In genomic region chr19:51652266-51652665, GRCh38 we compare ENCODE assay signal across 27 cellular contexts. TPM values are rescaled to one million over a fixed set of nuclear protein-coding genes. Genes with fewer than 3 reads are reported as not detected.
"Had no signal": no experiment of that assay in that cellular context is flagged by ENCODE, and none has a peak within 500 bp of the region (broad histone marks: within the 10 kb centered on the region; RNA-seq: fewer than 3 reads in every experiment).

No MANE protein-coding gene starts in this region.

- H3K9me3 ChIP-seq: esophagus muscularis mucosa, left ventricle myocardium inferior, thoracic aorta had no signal

- H3K27me3 ChIP-seq: hepatocyte had no signal

- H3K4me2 ChIP-seq: hepatocyte had no signal

- H3K36me3 ChIP-seq: esophagus muscularis mucosa, left ventricle myocardium inferior, thoracic aorta had no signal

- H3K9ac ChIP-seq: parathyroid adenoma had no signal

- H3K79me2 ChIP-seq: hepatocyte, parathyroid adenoma had no signal

- DNase-seq: activated CD4-positive, alpha-beta memory T cell treated with anti-CD3 and anti-CD28 coated beads, Interleukin-2, amount 10 ng/mL, durations not matched to agents 7 days and 5 days; activated CD4-positive, alpha-beta T cell treated with anti-CD3 and anti-CD28 coated beads, Interleukin-2, amount 10 ng/mL, durations not matched to agents 24 days and 14 days; activated effector memory CD4-positive, alpha-beta T cell treated with anti-CD3 and anti-CD28 coated beads, Interleukin-2, amount 50 U/mL, for 16 hours; activated naive CD4-positive, alpha-beta T cell treated with anti-CD3 and anti-CD28 coated beads, Interleukin-2, amount 10 ng/mL, durations not matched to agents 7 days and 5 days; activated T-cell treated with anti-CD3 and anti-CD28 coated beads, Interleukin-2, amount 50 U/mL, for 72 hours; cerebellar nuclear complex; glutamatergic neuron; immature natural killer cell; left ventricle myocardium inferior; mesenchymal stem cell; nephron progenitor cell; nucleus accumbens; small intestine; stimulated activated CD4-positive, alpha-beta T cell treated with anti-CD3 and anti-CD28 coated beads, Interleukin-15, amount 100 ng/mL, for 24 hours; stimulated activated naive CD4-positive, alpha-beta T cell treated with Interleukin-2 at 50 U/mL for 16 hours; T1000 had no signal

- ATAC-seq: activated T-cell treated with anti-CD3 and anti-CD28 coated beads, Interleukin-2, amount 50 U/mL, for 72 hours had no signal

- H3K4me3 ChIP-seq: coronary artery, esophagus muscularis mucosa, hepatocyte, left ventricle myocardium inferior, thoracic aorta had no signal

- H3K27ac ChIP-seq: coronary artery, esophagus muscularis mucosa, hepatocyte, left ventricle myocardium inferior, parathyroid adenoma, thoracic aorta had no signal

- H2AFZ ChIP-seq: hepatocyte, parathyroid adenoma had no signal

- FAIRE-seq: bronchial epithelial cell, frontal cortex, small intestine had no signal

RNA-seq across cellular contexts. Expression of gene SIGLEC14, which starts 5.6 kb away (rescaled TPM):
- total RNA-seq: activated CD4-positive, alpha-beta memory T cell treated with anti-CD3 and anti-CD28 coated beads, Interleukin-2, amount 10 ng/mL, durations not matched to agents 7 days and 5 days; activated CD4-positive, alpha-beta T cell treated with anti-CD3 and anti-CD28 coated beads, Interleukin-2, amount 10 ng/mL, durations not matched to agents 24 days and 14 days; bronchial epithelial cell; kidney epithelial cell; myocyte had no signal

RNA-seq across cellular contexts. Expression of gene SIGLEC5, which starts 22.1 kb away (rescaled TPM):
- total RNA-seq: activated CD4-positive, alpha-beta memory T cell treated with anti-CD3 and anti-CD28 coated beads, Interleukin-2, amount 10 ng/mL, durations not matched to agents 7 days and 5 days; activated CD4-positive, alpha-beta T cell treated with anti-CD3 and anti-CD28 coated beads, Interleukin-2, amount 10 ng/mL, durations not matched to agents 24 days and 14 days; activated T-cell treated with anti-CD3 and anti-CD28 coated beads, Interleukin-2, amount 50 U/mL, for 72 hours; bronchial epithelial cell; hepatocyte; kidney epithelial cell; left ventricle myocardium inferior; mononuclear cell; myocyte; sciatic nerve had no signal
- polyA plus RNA-seq: hepatocyte, small intestine had no signal
